In the genomic region with DNA sequence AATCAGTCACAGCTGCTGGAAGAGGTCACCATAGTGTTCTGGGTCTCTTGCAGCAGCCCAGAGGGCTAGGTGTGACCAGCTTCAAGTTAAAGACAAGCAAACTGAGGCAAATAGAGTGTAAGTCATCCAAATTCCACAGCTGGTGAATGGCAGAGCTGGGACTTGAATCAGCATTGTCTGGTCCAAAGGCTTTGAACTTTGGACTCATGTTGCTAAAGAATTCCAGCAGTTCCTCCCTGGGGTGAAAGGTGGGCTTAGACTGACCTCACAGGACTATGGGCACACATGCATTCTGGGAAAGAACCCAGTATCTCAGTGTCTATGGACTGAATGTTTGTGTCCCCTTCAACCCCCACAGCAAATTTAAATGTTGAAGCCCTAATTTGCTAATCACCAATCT, we compare ENCODE assay signal across 9 cellular contexts. TPM values are rescaled to one million over a fixed set of nuclear protein-coding genes. Genes with fewer than 3 reads are reported as not detected.
"Had no signal": no experiment of that assay in that cellular context is flagged by ENCODE, and none has a peak within 500 bp of the region (broad histone marks: within the 10 kb centered on the region; RNA-seq: fewer than 3 reads in every experiment).

No MANE protein-coding gene starts in this region.

- H3K4me3 ChIP-seq: GM12878 had no signal

- FAIRE-seq: G401.6, GM12878, GM12891, GM12892, GM18507, GM19239 had no signal

- DNase-seq: GDM1, GF-D8 had no signal

- ATAC-seq: GM12878 had no signal

RNA-seq across cellular contexts. Expression of gene TUNAR, which starts 54.8 kb away (rescaled TPM):
- total RNA-seq: G401, GM12878 had no signal
